ENCODE assay signal across 18 cellular contexts in the genomic region with DNA sequence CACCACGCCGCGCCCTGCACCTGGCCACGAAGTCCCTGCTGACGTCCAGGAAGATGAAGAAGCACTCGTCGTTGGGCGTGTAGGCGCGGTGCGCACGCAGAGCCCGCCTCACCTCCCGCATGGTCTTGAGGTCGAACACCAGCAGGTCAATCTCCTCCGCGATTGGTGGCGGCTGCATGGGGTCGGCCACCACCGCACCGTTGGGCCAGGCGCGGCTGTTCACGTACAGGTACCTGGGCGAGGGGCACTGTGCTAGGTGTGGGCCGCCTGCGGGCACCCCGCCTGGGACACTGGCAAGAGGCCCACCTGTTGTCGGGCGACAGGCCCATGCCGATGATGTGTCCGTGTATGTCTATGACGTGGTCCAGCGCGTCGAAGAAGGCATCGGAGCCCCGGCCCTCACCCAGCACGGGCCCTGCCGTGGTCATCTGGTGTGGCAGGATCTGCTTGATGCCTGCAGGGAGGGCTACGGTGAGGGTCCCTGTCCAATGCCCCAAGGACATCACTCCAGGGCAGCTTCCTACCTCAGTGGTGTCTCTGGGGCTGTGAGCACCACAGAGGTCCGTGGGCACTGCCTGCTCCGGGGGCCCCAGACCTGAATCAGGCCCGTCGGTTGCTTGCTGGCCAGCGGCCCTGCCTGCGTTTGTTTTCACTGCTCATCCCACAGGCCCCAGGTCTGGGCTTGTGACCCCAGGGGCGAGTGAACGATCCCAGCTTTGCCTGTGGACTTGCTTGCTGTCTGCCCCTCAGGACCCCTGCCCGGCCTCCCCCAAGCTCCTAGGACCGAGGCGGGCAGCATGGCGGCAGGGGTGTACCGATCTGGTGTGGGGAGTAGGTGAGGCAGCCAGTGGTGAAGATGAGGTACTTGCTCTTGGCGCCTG. TPM values are rescaled to one million over a fixed set of nuclear protein-coding genes. Genes with fewer than 3 reads are reported as not detected.
DNase-seq lines count a peak whose midpoint lies in the region; ATAC-seq, FAIRE-seq and TF ChIP-seq lines count a peak whose summit lies in the region.
"Had no signal": no experiment of that assay in that cellular context is flagged by ENCODE, and none has a peak within 500 bp of the region (broad histone marks: within the 10 kb centered on the region; RNA-seq: fewer than 3 reads in every experiment).

No MANE protein-coding gene starts in this region.

- CTCF ChIA-PET in WTC11 (lab: Charles Lee) = no interaction called here

- TF ChIP-seq CTCF in WTC11 (IDR thresholded peaks at IDR 0.05) = no peak
- no peak for TF ChIP-seq CTCF in left ventricle myocardium inferior (IDR thresholded peaks at IDR 0.05; ENCODE audit: borderline replicate concordance)
- TF ChIP-seq CTCF in progenitor cell of endocrine pancreas (IDR thresholded peaks at IDR 0.05; ENCODE audit: unreplicated experiment) = no peak
- TF ChIP-seq CTCF in D721Med (IDR thresholded peaks at IDR 0.05; ENCODE audit: insufficient read depth, missing control alignments) = no peak

- H3K4me3 Mint-ChIP-seq in WTC11 (no peak overlapping the region), progenitor cell of endocrine pancreas (ENCODE audit: low read depth) (no peak overlapping the region)

- H3K9ac ChIP-seq in skeletal muscle tissue (ENCODE audit: low read depth in 1 of 3, low read length in 3 of 3) = peak overlapping the region in 1 of 3 donors; percentile 98
- H3K9ac ChIP-seq: parathyroid adenoma had no signal

- ATAC-seq in WTC11 = no peak
- ATAC-seq: lower lobe of right lung had no signal

- no peaks in the 10 kb centered on the region for H3K9me3 ChIP-seq in left ventricle myocardium inferior (replicated peaks)
- peaks cover 0 to 2% (median 0%) of the 10 kb centered on the region in 3 donors for H3K9me3 ChIP-seq in skeletal muscle tissue (ENCODE audit: control insufficient read depth in 3 of 3, low read length in 3 of 3)
- H3K9me3 ChIP-seq: lower lobe of right lung had no signal

- H3K27ac Mint-ChIP-seq in WTC11 = no peak overlapping the region
- no peak overlapping the region for H3K27ac Mint-ChIP-seq in progenitor cell of endocrine pancreas

- H3K27me3 ChIP-seq in left ventricle myocardium inferior (ENCODE audit: low read depth) = no peaks in the 10 kb centered on the region
- no peaks in the 10 kb centered on the region for H3K27me3 ChIP-seq in skeletal muscle tissue (ENCODE audit: control insufficient read depth in 3 of 3, insufficient read depth in 3 of 3, low read length in 3 of 3)

- POLR2A ChIA-PET in WTC11 (lab: Charles Lee) = no interaction called here

- intact Hi-C loops in left ventricle myocardium inferior (cut with micrococcal nuclease) = no loop called here

- no peak for FAIRE-seq in D721Med (lab: Jason Lieb, UNC)
- FAIRE-seq: small intestine had no signal

- H3K36me3 Mint-ChIP-seq in WTC11 (peaks cover 9% of the 10 kb centered on the region), progenitor cell of endocrine pancreas (ENCODE audit: insufficient read depth) (peaks cover 2% of the 10 kb centered on the region)

- no peak overlapping the region for H3K4me3 ChIP-seq in left ventricle myocardium inferior
- H3K4me3 ChIP-seq in skeletal muscle tissue (ENCODE audit: low read length in 3 of 3) = peak overlapping the region in 1 of 3 donors; percentile 90
- H3K4me3 ChIP-seq: lower lobe of right lung, SK-N-MC had no signal

- H3K4me1 ChIP-seq in left ventricle myocardium inferior (peaks cover 53% of the 10 kb centered on the region), skeletal muscle tissue (ENCODE audit: control insufficient read depth in 3 of 3, insufficient read depth in 3 of 3, low read length in 3 of 3) (peaks cover 35 to 62% (median 50%) of the 10 kb centered on the region in 3 donors)

- H3K36me3 ChIP-seq in left ventricle myocardium inferior (peaks cover 46% of the 10 kb centered on the region), skeletal muscle tissue (ENCODE audit: control insufficient read depth in 3 of 3, insufficient read depth in 3 of 3, low read length in 3 of 3) (peaks cover 25 to 32% (median 29%) of the 10 kb centered on the region in 3 donors)

- H3K9me3 Mint-ChIP-seq in WTC11 = no peaks in the 10 kb centered on the region
- no peaks in the 10 kb centered on the region for H3K9me3 Mint-ChIP-seq in progenitor cell of endocrine pancreas (ENCODE audit: low read depth)
- H3K9me3 Mint-ChIP-seq: H9 had no signal

- H3K27ac ChIP-seq in left ventricle myocardium inferior (replicated peaks) = peak overlapping the region; percentile 82
- peak overlapping the region; percentile 97 for H3K27ac ChIP-seq in skeletal muscle tissue (ENCODE audit: low read depth, low read length)
- H3K27ac ChIP-seq: HL-60, lower lobe of right lung, parathyroid adenoma, SK-N-MC had no signal

- H3K4me1 Mint-ChIP-seq in WTC11 (peaks cover 6% of the 10 kb centered on the region), progenitor cell of endocrine pancreas (ENCODE audit: low read depth) (no peaks in the 10 kb centered on the region)

- no peak for DNase-seq in WTC11 (ENCODE audit: low spot score)
- DNase-seq in left ventricle myocardium inferior = peak; percentile 16
- no peak for DNase-seq in progenitor cell of endocrine pancreas (ENCODE audit: low spot score, unreplicated experiment)
- DNase-seq in D721Med (ENCODE audit: insufficient read length, low spot score) = no peak
- DNase-seq: activated CD4-positive, CD25-positive, alpha-beta regulatory T cell treated with anti-CD3 and anti-CD28 coated beads, Interleukin-2, amount 50 U/mL, for 72 hours; activated gamma-delta T cell treated with Interleukin-2 at 50 U/mL for 16 hours; amygdala; cerebellar nuclear complex; H9; NCI-H187 treated with DMSO at 0.1 percent for 48 hours; NCI-H345; small intestine; stimulated activated CD4-positive, alpha-beta T cell treated with anti-CD3 and anti-CD28 coated beads, Interleukin-4, amount 100 ng/mL, for 4 hours had no signal

- H3K27me3 Mint-ChIP-seq in WTC11 (ENCODE audit: low read depth) = no peaks in the 10 kb centered on the region
- H3K27me3 Mint-ChIP-seq in progenitor cell of endocrine pancreas = no peaks in the 10 kb centered on the region

TF ChIP-seq in WTC11, 78 proteins besides CTCF, POLR2A, EP300 and RAD21 (continues in another document):
- TF ChIP-seq GABPB1 (CRISPR knock-in tag; IDR thresholded peaks at IDR 0.05) = no peak
- TF ChIP-seq, protein P1, sequence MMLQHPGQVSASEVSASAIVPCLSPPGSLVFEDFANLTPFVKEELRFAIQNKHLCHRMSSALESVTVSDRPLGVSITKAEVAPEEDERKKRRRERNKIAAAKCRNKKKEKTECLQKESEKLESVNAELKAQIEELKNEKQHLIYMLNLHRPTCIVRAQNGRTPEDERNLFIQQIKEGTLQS (CRISPR knock-in tag; conservative IDR thresholded peaks at IDR 0.05) = no peak
- TF ChIP-seq, protein P2, sequence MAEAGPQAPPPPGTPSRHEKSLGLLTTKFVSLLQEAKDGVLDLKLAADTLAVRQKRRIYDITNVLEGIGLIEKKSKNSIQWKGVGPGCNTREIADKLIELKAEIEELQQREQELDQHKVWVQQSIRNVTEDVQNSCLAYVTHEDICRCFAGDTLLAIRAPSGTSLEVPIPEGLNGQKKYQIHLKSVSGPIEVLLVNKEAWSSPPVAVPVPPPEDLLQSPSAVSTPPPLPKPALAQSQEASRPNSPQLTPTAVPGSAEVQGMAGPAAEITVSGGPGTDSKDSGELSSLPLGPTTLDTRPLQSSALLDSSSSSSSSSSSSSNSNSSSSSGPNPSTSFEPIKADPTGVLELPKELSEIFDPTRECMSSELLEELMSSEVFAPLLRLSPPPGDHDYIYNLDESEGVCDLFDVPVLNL (CRISPR knock-in tag; IDR thresholded peaks at IDR 0.05; ENCODE audit: borderline replicate concordance, low read depth) = no peak
- TF ChIP-seq KAT7 (CRISPR knock-in tag; IDR thresholded peaks at IDR 0.05; ENCODE audit: borderline replicate concordance) = 0 out of 2 replicates have a peak, but pooled peaks have one; percentile 30
- TF ChIP-seq EMX1 (CRISPR knock-in tag; IDR thresholded peaks at IDR 0.05) = no peak
- no peak for TF ChIP-seq ZNF219 (CRISPR knock-in tag; IDR thresholded peaks at IDR 0.05; ENCODE audit: borderline replicate concordance)
- no peak for TF ChIP-seq ZNF121 (CRISPR knock-in tag; IDR thresholded peaks at IDR 0.05)
- TF ChIP-seq, protein P3, sequence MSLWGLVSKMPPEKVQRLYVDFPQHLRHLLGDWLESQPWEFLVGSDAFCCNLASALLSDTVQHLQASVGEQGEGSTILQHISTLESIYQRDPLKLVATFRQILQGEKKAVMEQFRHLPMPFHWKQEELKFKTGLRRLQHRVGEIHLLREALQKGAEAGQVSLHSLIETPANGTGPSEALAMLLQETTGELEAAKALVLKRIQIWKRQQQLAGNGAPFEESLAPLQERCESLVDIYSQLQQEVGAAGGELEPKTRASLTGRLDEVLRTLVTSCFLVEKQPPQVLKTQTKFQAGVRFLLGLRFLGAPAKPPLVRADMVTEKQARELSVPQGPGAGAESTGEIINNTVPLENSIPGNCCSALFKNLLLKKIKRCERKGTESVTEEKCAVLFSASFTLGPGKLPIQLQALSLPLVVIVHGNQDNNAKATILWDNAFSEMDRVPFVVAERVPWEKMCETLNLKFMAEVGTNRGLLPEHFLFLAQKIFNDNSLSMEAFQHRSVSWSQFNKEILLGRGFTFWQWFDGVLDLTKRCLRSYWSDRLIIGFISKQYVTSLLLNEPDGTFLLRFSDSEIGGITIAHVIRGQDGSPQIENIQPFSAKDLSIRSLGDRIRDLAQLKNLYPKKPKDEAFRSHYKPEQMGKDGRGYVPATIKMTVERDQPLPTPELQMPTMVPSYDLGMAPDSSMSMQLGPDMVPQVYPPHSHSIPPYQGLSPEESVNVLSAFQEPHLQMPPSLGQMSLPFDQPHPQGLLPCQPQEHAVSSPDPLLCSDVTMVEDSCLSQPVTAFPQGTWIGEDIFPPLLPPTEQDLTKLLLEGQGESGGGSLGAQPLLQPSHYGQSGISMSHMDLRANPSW (CRISPR knock-in tag; conservative IDR thresholded peaks at IDR 0.05; ENCODE audit: low read depth) = no peak

RNA-seq across cellular contexts. Expression of a gene that starts 3.1 kb away (rescaled TPM):
- 58.2 to 70.5 TPM (median 63.9 TPM) in 3 replicates for total RNA-seq in WTC11 (2021)
- 157 TPM for total RNA-seq in left ventricle myocardium inferior
- total RNA-seq in skeletal muscle tissue = 45.4 TPM
- total RNA-seq in progenitor cell of endocrine pancreas = 77.3 and 77.7 TPM in 2 replicates

RNA-seq across cellular contexts. Expression of a gene that starts 3.6 kb away (rescaled TPM):
- total RNA-seq in WTC11 (2021) (0.85 to 1.7 TPM (median 1.5 TPM) in 3 replicates), left ventricle myocardium inferior (3.6 TPM), skeletal muscle tissue (not detected), progenitor cell of endocrine pancreas (1.1 and 2.8 TPM in 2 replicates)

RNA-seq across cellular contexts. Expression of a gene that starts 10.6 kb away (rescaled TPM):
- total RNA-seq in WTC11 (2021) (1.9 to 4.7 TPM (median 3.4 TPM) in 3 replicates), left ventricle myocardium inferior (7.8 TPM), skeletal muscle tissue (not detected), progenitor cell of endocrine pancreas (14.7 and 16.2 TPM in 2 replicates)

RNA-seq across cellular contexts. Expression of a gene that starts 35.8 kb away (rescaled TPM):
- total RNA-seq in WTC11 (2021) (2.2 to 4.0 TPM (median 2.9 TPM) in 3 replicates), left ventricle myocardium inferior (3,579 TPM), skeletal muscle tissue (4.2 TPM), progenitor cell of endocrine pancreas (not detected in 2 replicates)

RNA-seq across cellular contexts. Expression of a gene that starts 41.3 kb away (rescaled TPM):
- total RNA-seq in WTC11 (2021) (0.27 to 0.50 TPM (median 0.34 TPM) in 3 replicates), left ventricle myocardium inferior (11.7 TPM), skeletal muscle tissue (under 0.01 TPM), progenitor cell of endocrine pancreas (not detected in 2 replicates)
